ENCODE assay signal across 8 cellular contexts in genomic region chr4:150078996-150079581, GRCh38. TPM values are rescaled to one million over a fixed set of nuclear protein-coding genes. Genes with fewer than 3 reads are reported as not detected.
DNase-seq lines count a peak whose midpoint lies in the region; ATAC-seq and TF ChIP-seq lines count a peak whose summit lies in the region.

No MANE protein-coding gene starts in this region.

- H3K9me3 Mint-ChIP-seq in brain, result peaks cover 0 to 11% (median 5%) of the 10 kb centered on the region in 5 experiments

- no peak for TF ChIP-seq CTCF in HFF-Myc (IDR thresholded peaks at IDR 0.05; ENCODE audit: low read depth, low read length, missing control alignments)
- no peak for TF ChIP-seq CTCF in brain (conservative IDR thresholded peaks at IDR 0.05)

- H3K27ac Mint-ChIP-seq in brain, result peak overlapping the region; percentile 60 to 98 (median 92)

- H3K4me3 ChIP-seq in HFF-Myc (replicated peaks; ENCODE audit: low read depth, low read length), result peak overlapping the region; percentile 81
- H3K4me3 ChIP-seq in iPS-20b (ENCODE audit: low read length), result peak overlapping the region; percentile 55
- peak overlapping the region; percentile 41 to 65 (median 54) for H3K4me3 ChIP-seq in skin epidermis

- H3K9ac ChIP-seq in iPS-20b (ENCODE audit: low read depth, low read length), result no peak overlapping the region; the same call in 1 of the 2 replicates

- H3K4me3 Mint-ChIP-seq in brain, result peak overlapping the region; percentile 79 to 98 (median 90)

- H3K36me3 ChIP-seq in iPS-20b (ENCODE audit: insufficient read depth, low read depth, low read length), result no peaks in the 10 kb centered on the region

- H3K4me1 Mint-ChIP-seq in brain, result peaks cover 61% of the 10 kb centered on the region

- peaks cover 8% of the 10 kb centered on the region for H3K27me3 Mint-ChIP-seq in brain

- peak; percentile 67 for DNase-seq in DMS 273 (lab: John Stamatoyannopoulos, UW; ENCODE audit: unreplicated experiment)
- no peak for DNase-seq in DMS 273 treated with DMSO at 0.1 percent for 48 hours (lab: John Stamatoyannopoulos, UW)
- DNase-seq in HFF-Myc (ENCODE audit: extremely low read depth, low read depth), result no peak
- peak; percentile 75 for DNase-seq in NCI-H69 (lab: John Stamatoyannopoulos, UW)

- H3K4me1 ChIP-seq in iPS-20b (ENCODE audit: insufficient read depth, low read length), result no peaks in the 10 kb centered on the region

- no peak overlapping the region for H3K27ac ChIP-seq in iPS-20b (ENCODE audit: low read length)
- peak overlapping the region in 20 of 21 experiments; percentile 1 to 88 (median 76) for H3K27ac ChIP-seq in skin epidermis

- H3K36me3 Mint-ChIP-seq in brain, result peaks cover 27% of the 10 kb centered on the region

- peaks cover 45% of the 10 kb centered on the region for H3K27me3 ChIP-seq in iPS-20b (ENCODE audit: insufficient read depth, low read length)

- ATAC-seq in HG03045 (IDR thresholded peaks at IDR 0.05; ENCODE audit: unreplicated experiment), result no peak

- H3K9me3 ChIP-seq in iPS-20b (ENCODE audit: insufficient read depth, low read depth, low read length), result no peaks in the 10 kb centered on the region

RNA-seq across cellular contexts. Expression of gene DCLK2, which starts 0.8 kb away (rescaled TPM):
- 37.4 TPM for polyA plus RNA-seq in brain (ENCODE audit: insufficient read depth, low read depth, low replicate concordance)

Comparison
In these comparisons a context has a peak if more than half of its experiments do, and no peak if none do; other contexts are left out.
1. DNase-seq: peak in DMS 273 (single experiment) and NCI-H69 (single experiment); none in DMS 273 treated with DMSO at 0.1 percent for 48 hours (single experiment) and HFF-Myc (single experiment).
2. Peak in every context shown above with its lines, with median percentiles within 50 percentile points of each other: H3K4me3 ChIP-seq.